Comparison of ENCODE assay signal across 25 cellular contexts in genomic region chrX:6325437-6325836, GRCh38.
DNase-seq lines count a peak whose midpoint lies in the region; ATAC-seq and TF ChIP-seq lines count a peak whose summit lies in the region.
"Had no signal": no experiment of that assay in that cellular context is flagged by ENCODE, and none has a peak within 500 bp of the region (broad histone marks: within the 10 kb centered on the region; RNA-seq: fewer than 3 reads in every experiment).

No MANE protein-coding gene starts in this region.

- H3F3A ChIP-seq in PC-9 (ENCODE audit: insufficient read depth, low read depth): no peaks in the 10 kb centered on the region

- ATAC-seq in esophagus mucosa (peak; percentile 83), aorta (ENCODE audit: low FRiP score) (no peak), GM21360 (IDR thresholded peaks at IDR 0.05; ENCODE audit: unreplicated experiment) (no peak)
- ATAC-seq: HepG2, Panc1 had no signal

- intact Hi-C loops in PC-9 (cut with micrococcal nuclease; ENCODE audit: unreplicated experiment): no loop called here
- intact Hi-C loops in aorta (cut with DNase I): no loop called here

- H4K20me1 ChIP-seq in H9 (ENCODE audit: control insufficient read depth, insufficient read depth, insufficient read length) (no peaks in the 10 kb centered on the region), PC-9 (ENCODE audit: insufficient read depth) (no peaks in the 10 kb centered on the region)
- H4K20me1 ChIP-seq: BLaER1 had no signal

- no peak overlapping the region for H4K91ac ChIP-seq in H9 (ENCODE audit: insufficient read length, low read depth, low read length)

- H3K79me2 ChIP-seq in H9 (ENCODE audit: insufficient read depth, low read length) (no peaks in the 10 kb centered on the region), PC-9 (ENCODE audit: low read depth) (no peaks in the 10 kb centered on the region)

- no peaks in the 10 kb centered on the region for H3K36me3 ChIP-seq in PC-9 (ENCODE audit: low read depth)
- H3K36me3 ChIP-seq in aorta (ENCODE audit: control insufficient read depth in 1 of 2, insufficient read depth in 2 of 2, low read length in 1 of 2): no peaks in the 10 kb centered on the region
- H3K36me3 ChIP-seq: BLaER1 had no signal

- H2BK15ac ChIP-seq in H9 (ENCODE audit: low read depth, low read length): no peak overlapping the region

- H2BK120ac ChIP-seq in H9 (ENCODE audit: low read depth, low read length, poor library complexity, severe bottlenecking): no peak overlapping the region

- no peak overlapping the region for H3K27ac Mint-ChIP-seq in H9
- H3K27ac Mint-ChIP-seq: CD4-positive, CD25-positive, alpha-beta regulatory T cell had no signal

- no peaks in the 10 kb centered on the region for H3K4me1 ChIP-seq in H9 (ENCODE audit: insufficient read depth, low read length)
- H3K4me1 ChIP-seq in PC-9 (replicated peaks; ENCODE audit: insufficient read depth): peaks cover 6% of the 10 kb centered on the region
- H3K4me1 ChIP-seq in aorta (ENCODE audit: control insufficient read depth in 1 of 2, insufficient read depth in 2 of 2, low read length in 2 of 2): no peaks in the 10 kb centered on the region
- H3K4me1 ChIP-seq: BLaER1 had no signal

- H3K27ac ChIP-seq in H9 (ENCODE audit: insufficient read length, low read depth, low read length): no peak overlapping the region
- no peak overlapping the region for H3K27ac ChIP-seq in PC-9
- H3K27ac ChIP-seq in aorta (ENCODE audit: low read depth in 1 of 2, low read length in 2 of 2): no peak overlapping the region
- H3K27ac ChIP-seq: BLaER1, RWPE1 had no signal

- H3T11ph ChIP-seq in H9 (ENCODE audit: low read length): no peak overlapping the region

- H2AFZ ChIP-seq in H9 (ENCODE audit: low read length): no peak overlapping the region
- H2AFZ ChIP-seq in PC-9: no peak overlapping the region

- H3K9ac ChIP-seq in H9 (ENCODE audit: extremely low read depth, insufficient read length, low read length): no peak overlapping the region
- H3K9ac ChIP-seq: BLaER1 had no signal

- no peak overlapping the region for H3K56ac ChIP-seq in H9 (ENCODE audit: insufficient read length, low read depth, low read length)

- BruUV-seq in PC-9 (replicated peaks; lab: Mats Ljungman, UMichigan): no TSS peak

- no peak overlapping the region for H4K8ac ChIP-seq in H9 (replicated peaks; ENCODE audit: insufficient read length, low read depth, low read length)

- H3K27me3 ChIP-seq in H9 (ENCODE audit: insufficient read depth, low read length) (no peaks in the 10 kb centered on the region), PC-9 (ENCODE audit: insufficient read depth, low read depth) (no peaks in the 10 kb centered on the region), aorta (ENCODE audit: control insufficient read depth in 1 of 2, insufficient read depth in 2 of 2, low read length in 1 of 2) (no peaks in the 10 kb centered on the region)
- H3K27me3 ChIP-seq: BLaER1 had no signal

- POLR2A ChIA-PET in PC-9 (lab: Charles Lee; ENCODE audit: unreplicated experiment): no interaction called here

- H3K23me2 ChIP-seq in H9 (ENCODE audit: insufficient read length, low read depth, low read length, poor library complexity, severe bottlenecking): no peaks in the 10 kb centered on the region

- H3K4me2 ChIP-seq in H9 (ENCODE audit: insufficient read depth, insufficient read length, low read length) (no peak overlapping the region), PC-9 (peak overlapping the region; percentile 42)
- H3K4me2 ChIP-seq: BLaER1 had no signal

- H3K36me3 Mint-ChIP-seq in H9 (ENCODE audit: insufficient read depth in 1 of 3, low read depth in 3 of 3): peaks cover 0 to 19% (median 9%) of the 10 kb centered on the region in 3 experiments; a peak in 6 of 7 replicates

- no peak overlapping the region for H2BK12ac ChIP-seq in H9 (ENCODE audit: insufficient read length, low read depth, low read length)

- H3K4me1 Mint-ChIP-seq in H9: peaks cover 9% of the 10 kb centered on the region in 2 experiments
- H3K4me1 Mint-ChIP-seq: CD4-positive, CD25-positive, alpha-beta regulatory T cell had no signal

- no peak overlapping the region for H4K5ac ChIP-seq in H9 (ENCODE audit: insufficient read length, low read depth, low read length)

- H3K27me3 Mint-ChIP-seq in H9 (ENCODE audit: low read depth): no peaks in the 10 kb centered on the region
- H3K27me3 Mint-ChIP-seq: CD4-positive, CD25-positive, alpha-beta regulatory T cell had no signal

- peaks cover 14 to 18% of the 10 kb centered on the region in 2 experiments for H3K9me3 Mint-ChIP-seq in H9

- no peak overlapping the region for H2BK5ac ChIP-seq in H9 (ENCODE audit: insufficient read length, low read length)

- H3K18ac ChIP-seq in H9 (ENCODE audit: insufficient read length, low read depth, low read length): no peak overlapping the region

- H3K23ac ChIP-seq in H9 (ENCODE audit: insufficient read length, low read depth, low read length): no peak overlapping the region

- no peak overlapping the region for H2BK20ac ChIP-seq in H9 (ENCODE audit: low read depth, low read length, poor library complexity, severe bottlenecking)

- H3K14ac ChIP-seq in H9 (ENCODE audit: insufficient read depth, low read length): no peak overlapping the region

- no peak overlapping the region for H2AK5ac ChIP-seq in H9 (ENCODE audit: insufficient read length, low read length)

- H3K79me1 ChIP-seq in H9 (ENCODE audit: insufficient read depth, low read depth, low read length, poor library complexity, severe bottlenecking): no peaks in the 10 kb centered on the region

- no CpG with 5 or more reads among the region's 4 CpGs for WGBS in H9 (ENCODE audit: extremely low coverage, insufficient read length, low lambda C conversion rate)
- 66 to 80% methylated on average over 4 of the region's 4 CpGs for WGBS in aorta, 2 donors

- peak overlapping the region; percentile 20; the same call in 1 of the 2 replicates for H3K4me3 ChIP-seq in PC-9
- no peak overlapping the region for H3K4me3 ChIP-seq in aorta (ENCODE audit: low read length in 2 of 2)
- H3K4me3 ChIP-seq: BLaER1 had no signal

- no peak overlapping the region for H3K4ac ChIP-seq in H9 (ENCODE audit: low read depth, low read length)

- no peak for TF ChIP-seq CTCF in H9 (conservative IDR thresholded peaks at IDR 0.05)
- TF ChIP-seq CTCF in PC-9 (conservative IDR thresholded peaks at IDR 0.05): no peak

- H3K9me3 ChIP-seq in H9 (ENCODE audit: control insufficient read depth, low read depth, low read length) (no peaks in the 10 kb centered on the region), PC-9 (ENCODE audit: insufficient read depth, low read depth) (no peaks in the 10 kb centered on the region), aorta (ENCODE audit: control insufficient read depth, low read length) (no peaks in the 10 kb centered on the region)

- CTCF ChIA-PET in PC-9 (lab: Charles Lee): no interaction called here

- no peaks in the 10 kb centered on the region for H3K9me2 ChIP-seq in PC-9 (ENCODE audit: insufficient read depth)

- H3K4me3 Mint-ChIP-seq in H9: no peak overlapping the region
- H3K4me3 Mint-ChIP-seq: CD4-positive, CD25-positive, alpha-beta regulatory T cell had no signal

- peak; percentile 31 for DNase-seq in H9
- DNase-seq in PC-9: peak; percentile 9 to 66
- DNase-seq in kidney tubule cell (ENCODE audit: low spot score): peak; percentile 53
- no peak for DNase-seq in SK-N-DZ (ENCODE audit: low spot score)
- DNase-seq in activated CD4-positive, alpha-beta T cell treated with anti-CD3 and anti-CD28 coated beads for 4 hours: no peak
- DNase-seq in aorta: no peak
- DNase-seq: CD4-positive, CD25-positive, alpha-beta regulatory T cell; COR-L47; DMS79 treated with DMSO at 0.1 percent for 48 hours; GF-D8; H7; Karpas-422; NCI-H1105; NCI-H1436 treated with DMSO at 0.1 percent for 48 hours; NCI-H187 treated with DMSO at 0.1 percent for 48 hours; NCI-H2107; NCI-H446; NCI-H69; SHP77 had no signal

Comparison
In these comparisons a context has a peak if more than half of its experiments do, and no peak if none do; other contexts are left out.
1. DNase-seq: peak in H9 (single experiment), PC-9 (2 of 2) and kidney tubule cell (single experiment); none in SK-N-DZ (single experiment), activated CD4-positive, alpha-beta T cell treated with anti-CD3 and anti-CD28 coated beads for 4 hours (0 of 2) and aorta (0 of 2).